Comparison of ENCODE assay signal across 8 cellular contexts in the genomic region with DNA sequence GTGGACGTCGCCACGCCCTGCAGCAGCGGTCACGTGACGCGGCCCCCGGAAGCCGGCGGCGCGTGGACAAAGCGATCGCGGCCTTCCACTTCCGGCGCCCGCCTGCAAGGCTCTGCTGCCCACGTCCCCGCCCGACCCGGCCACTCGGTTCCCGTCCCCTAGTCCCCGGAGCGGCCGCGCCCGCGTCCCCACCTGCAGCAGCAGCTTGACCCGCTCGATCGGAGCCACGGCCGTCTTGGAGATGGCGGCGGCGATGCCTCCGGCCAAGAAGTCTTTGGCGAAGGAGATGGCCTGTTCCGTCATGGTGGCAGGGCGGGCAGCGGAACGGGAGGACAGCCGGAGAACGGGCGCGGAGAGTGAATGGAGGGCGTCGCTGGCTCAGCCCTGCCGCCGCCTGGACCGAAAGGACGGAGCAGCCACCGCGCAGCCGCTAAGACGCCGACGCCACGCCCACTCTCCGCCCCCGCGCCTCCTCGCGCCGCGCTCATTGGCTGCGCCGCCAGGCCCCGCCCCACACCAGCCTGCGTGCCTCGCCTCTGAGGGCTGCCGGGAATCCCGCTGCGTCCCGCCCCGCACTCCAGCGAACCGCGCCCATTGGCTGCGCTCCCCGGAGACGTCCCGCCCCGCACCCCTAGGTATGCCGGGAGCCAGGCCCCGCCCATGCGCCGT. TPM values are rescaled to one million over a fixed set of nuclear protein-coding genes. Genes with fewer than 3 reads are reported as not detected.
DNase-seq lines count a peak whose midpoint lies in the region; ATAC-seq and TF ChIP-seq lines count a peak whose summit lies in the region.

A gene (minus strand): TSS at position 407 of the 669 bp plus-strand sequence. CDS start 104 bp downstream, at position 303.

- DNase-seq in Panc1 (ENCODE audit: low read depth, low spot score) (peak; percentile 30), left ventricle myocardium inferior (peak; percentile 100), renal cortical epithelial cell (ENCODE audit: low read depth) (peak; percentile 86), NCI-H524 treated with DMSO at 0.1 percent for 48 hours (lab: John Stamatoyannopoulos, UW) (no peak), kidney glomerular epithelial cell (lab: John Stamatoyannopoulos, UW) (no peak)
- DNase-seq in activated naive CD8-positive, alpha-beta T cell treated with anti-CD3 and anti-CD28 coated beads, Interleukin-2, amount 50 U/mL, for 16 hours (ENCODE audit: low read depth, low spot score): peak; percentile 99

- POLR2A ChIA-PET in Panc1 (lab: Charles Lee): no interaction called here

- no peaks in the 10 kb centered on the region for H3K9me3 ChIP-seq in Panc1 (ENCODE audit: control insufficient read depth, insufficient read depth, low read depth, low read length)
- H3K9me3 ChIP-seq in left ventricle myocardium inferior (replicated peaks): no peaks in the 10 kb centered on the region

- in situ Hi-C loops in Panc1 (cut with HindIII; ENCODE audit: low pct_unique_long_range_greater_than_20kb, low sequenced_read_pairs): no loop called here

- TF ChIP-seq CTCF in GM12872 (IDR thresholded peaks at IDR 0.05; ENCODE audit: insufficient read depth, low read depth, low read length) (0 out of 3 replicates have a peak, but pooled peaks have one; percentile 10), Panc1 (IDR thresholded peaks at IDR 0.05) (no peak), left ventricle myocardium inferior (IDR thresholded peaks at IDR 0.05; ENCODE audit: borderline replicate concordance) (peak; percentile 37)

- H3K4me3 ChIP-seq in Panc1 (ENCODE audit: low read depth in 2 of 2, low read length in 2 of 2) (peak within 1 kb of the TSS; percentile 76 to 78), left ventricle myocardium inferior (peak within 1 kb of the TSS; percentile 100)

- intact Hi-C loops in Panc1 (cut with micrococcal nuclease; ENCODE audit: unreplicated experiment) (no loop called here), left ventricle myocardium inferior (cut with micrococcal nuclease) (no loop called here)

- peaks cover 3% of the 10 kb centered on the region; the same call in 1 of the 2 replicates for H3K4me1 ChIP-seq in Panc1 (ENCODE audit: control insufficient read depth, insufficient read depth, low read length)
- peaks cover 73% of the 10 kb centered on the region for H3K4me1 ChIP-seq in left ventricle myocardium inferior

- H3K36me3 ChIP-seq in Panc1 (ENCODE audit: control insufficient read depth, insufficient read depth, low read length) (peaks cover 3% of the 10 kb centered on the region; the same call in 1 of the 2 replicates), left ventricle myocardium inferior (peaks cover 46% of the 10 kb centered on the region)

- no TSS peak for BruUV-seq in Panc1 (replicated peaks; lab: Mats Ljungman, UMichigan)

- H3K27ac ChIP-seq in Panc1 (ENCODE audit: low read length) (peak within 1 kb of the TSS; percentile 88), left ventricle myocardium inferior (replicated peaks) (peak within 1 kb of the TSS; percentile 100)

- ATAC-seq in HG02623 (IDR thresholded peaks at IDR 0.05; ENCODE audit: unreplicated experiment): peak; percentile 92
- ATAC-seq in Panc1: peak; percentile 95

- H3K27me3 ChIP-seq in Panc1 (ENCODE audit: control insufficient read depth, insufficient read depth, low read length): no peaks in the 10 kb centered on the region
- no peaks in the 10 kb centered on the region for H3K27me3 ChIP-seq in left ventricle myocardium inferior (ENCODE audit: low read depth)

- CTCF ChIA-PET in Panc1 (lab: Charles Lee): no interaction called here

RNA-seq across cellular contexts. Expression of the gene that starts here (rescaled TPM):
- total RNA-seq in Panc1 (2021; ENCODE audit: unreplicated experiment): 125 TPM
- polyA plus RNA-seq in Panc1 (2012; ENCODE audit: insufficient read length): 475 TPM
- total RNA-seq in left ventricle myocardium inferior: 158 TPM
- 81.4 and 189 TPM in 2 replicates for total RNA-seq in renal cortical epithelial cell

Comparison
In these comparisons a context has a peak if more than half of its experiments do, and no peak if none do; other contexts are left out.
1. DNase-seq: peak in Panc1 (single experiment), activated naive CD8-positive, alpha-beta T cell treated with anti-CD3 and anti-CD28 coated beads, Interleukin-2, amount 50 U/mL, for 16 hours (single experiment), left ventricle myocardium inferior (single experiment) and renal cortical epithelial cell (single experiment); none in NCI-H524 treated with DMSO at 0.1 percent for 48 hours (single experiment) and kidney glomerular epithelial cell (single experiment).